ENCODE assay signal across 8 cellular contexts in the genomic region with DNA sequence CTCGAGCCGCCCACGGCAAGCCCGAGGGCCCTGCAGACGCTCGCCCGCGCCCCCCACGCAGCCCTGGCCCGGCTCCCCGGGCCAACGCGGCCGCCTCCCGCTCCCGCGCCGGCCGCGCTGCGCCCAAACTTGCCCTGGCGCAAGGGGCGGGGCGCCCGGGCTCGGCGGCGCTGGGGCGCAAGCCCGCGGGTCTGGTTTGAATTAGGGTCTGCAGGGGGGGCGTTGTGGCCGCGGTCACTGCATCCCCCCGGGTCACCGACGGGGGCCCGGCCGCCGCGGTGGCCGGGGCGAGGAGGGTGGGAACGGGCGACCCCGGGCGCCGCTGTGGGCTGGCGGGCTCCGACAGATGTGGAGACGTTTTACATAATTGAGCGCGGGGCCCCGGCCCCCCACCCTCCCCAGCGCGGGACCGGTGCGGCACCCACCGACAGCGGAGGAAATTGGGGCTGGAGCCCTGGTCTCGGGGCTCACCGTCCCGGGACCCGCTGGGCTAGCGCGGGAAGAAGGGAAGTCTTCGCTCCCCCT. TPM values are rescaled to one million over a fixed set of nuclear protein-coding genes. Genes with fewer than 3 reads are reported as not detected.
DNase-seq lines count a peak whose midpoint lies in the region; ATAC-seq and TF ChIP-seq lines count a peak whose summit lies in the region.

No MANE protein-coding gene starts in this region.

- H3K36me3 ChIP-seq in endocrine pancreas (ENCODE audit: control insufficient read depth, insufficient read depth, low read length) (no peaks in the 10 kb centered on the region), neuron (ENCODE audit: insufficient read depth, low read length) (no peaks in the 10 kb centered on the region)

- no peak for ATAC-seq in WTC11

- no peak for TF ChIP-seq CTCF in WTC11 (IDR thresholded peaks at IDR 0.05)

- no peak overlapping the region for H3K27ac ChIP-seq in substantia nigra (ENCODE audit: low read depth, low read length, poor library complexity, severe bottlenecking)

- no peak overlapping the region for H3K4me3 Mint-ChIP-seq in WTC11

- H3K9ac ChIP-seq in endocrine pancreas (ENCODE audit: control insufficient read depth, insufficient read depth, low read length) = peak overlapping the region; percentile 24

- H3K27ac Mint-ChIP-seq in WTC11 = no peak overlapping the region

- H3K4me1 Mint-ChIP-seq in WTC11 = peaks cover 35% of the 10 kb centered on the region

- in situ Hi-C loops in KBM-7 (cut with MboI; ENCODE audit: low pct_unique_long_range_greater_than_20kb, low sequenced_read_pairs) = no loop called here

- CTCF ChIA-PET in WTC11 (lab: Charles Lee) = interaction anchor here (1.0 to 5.6 kb wide), 17 partner anchors 10 to 268 kb away, joined by 3 to 59 read pairs (median 6); a partner anchor contains a TSS

- H3K27me3 Mint-ChIP-seq in WTC11 (ENCODE audit: low read depth) = peaks cover 17% of the 10 kb centered on the region

- DNase-seq in DMS53 (lab: John Stamatoyannopoulos, UW) (peak; percentile 66), DMS53 treated with DMSO at 0.1 percent for 48 hours (lab: John Stamatoyannopoulos, UW; ENCODE audit: unreplicated experiment) (no peak), KBM-7 (peak; percentile 37), substantia nigra (lab: John Stamatoyannopoulos, UW) (no peak), WTC11 (ENCODE audit: low spot score) (no peak)
- DNase-seq in stimulated activated CD4-positive, alpha-beta T cell treated with anti-CD3 and anti-CD28 coated beads, Interleukin-12 subunit alpha, Interleukin-12 subunit beta, amount 100 ng/mL, for 4 hours = no peak

- no peak overlapping the region for H3K4me3 ChIP-seq in endocrine pancreas (ENCODE audit: control insufficient read depth, insufficient read depth, low read length)
- H3K4me3 ChIP-seq in neuron (ENCODE audit: low read length) = peak overlapping the region; percentile 77

- H2AFZ ChIP-seq in neuron (ENCODE audit: low read depth, low read length) = peak overlapping the region; percentile 95

- H3K4me1 ChIP-seq in endocrine pancreas (ENCODE audit: control insufficient read depth, insufficient read depth, low read length) (no peaks in the 10 kb centered on the region), neuron (ENCODE audit: insufficient read depth, low read length) (peaks cover 28% of the 10 kb centered on the region)

- POLR2A ChIA-PET in WTC11 (lab: Charles Lee) = interaction anchor here (1.0 to 1.8 kb wide), 4 partner anchors 11 to 223 kb away, joined by 3 to 5 read pairs (median 4); a partner anchor contains a TSS

- H3K9me3 Mint-ChIP-seq in WTC11 = no peaks in the 10 kb centered on the region

- H3K27me3 ChIP-seq in endocrine pancreas (ENCODE audit: control insufficient read depth, insufficient read depth, low read length) (peaks cover 2% of the 10 kb centered on the region), neuron (ENCODE audit: insufficient read depth, low read length) (no peaks in the 10 kb centered on the region)

- H3K36me3 Mint-ChIP-seq in WTC11 = no peaks in the 10 kb centered on the region

- no peaks in the 10 kb centered on the region for H3K9me3 ChIP-seq in endocrine pancreas (ENCODE audit: control insufficient read depth, low read length)
- H3K9me3 ChIP-seq in neuron (ENCODE audit: low read length) = no peaks in the 10 kb centered on the region

TF ChIP-seq in WTC11, 78 proteins besides CTCF, POLR2A, EP300 and RAD21:
- TF ChIP-seq ATF1 (CRISPR knock-in tag; IDR thresholded peaks at IDR 0.05) = no peak
- TF ChIP-seq, protein P1, sequence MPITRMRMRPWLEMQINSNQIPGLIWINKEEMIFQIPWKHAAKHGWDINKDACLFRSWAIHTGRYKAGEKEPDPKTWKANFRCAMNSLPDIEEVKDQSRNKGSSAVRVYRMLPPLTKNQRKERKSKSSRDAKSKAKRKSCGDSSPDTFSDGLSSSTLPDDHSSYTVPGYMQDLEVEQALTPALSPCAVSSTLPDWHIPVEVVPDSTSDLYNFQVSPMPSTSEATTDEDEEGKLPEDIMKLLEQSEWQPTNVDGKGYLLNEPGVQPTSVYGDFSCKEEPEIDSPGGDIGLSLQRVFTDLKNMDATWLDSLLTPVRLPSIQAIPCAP (CRISPR knock-in tag; IDR thresholded peaks at IDR 0.05) = no peak
- no peak for TF ChIP-seq ZNF317 (CRISPR knock-in tag; IDR thresholded peaks at IDR 0.05; ENCODE audit: borderline replicate concordance, low read depth)
- no peak for TF ChIP-seq OVOL2 (CRISPR knock-in tag; IDR thresholded peaks at IDR 0.05; ENCODE audit: borderline replicate concordance)
- TF ChIP-seq, protein P2, sequence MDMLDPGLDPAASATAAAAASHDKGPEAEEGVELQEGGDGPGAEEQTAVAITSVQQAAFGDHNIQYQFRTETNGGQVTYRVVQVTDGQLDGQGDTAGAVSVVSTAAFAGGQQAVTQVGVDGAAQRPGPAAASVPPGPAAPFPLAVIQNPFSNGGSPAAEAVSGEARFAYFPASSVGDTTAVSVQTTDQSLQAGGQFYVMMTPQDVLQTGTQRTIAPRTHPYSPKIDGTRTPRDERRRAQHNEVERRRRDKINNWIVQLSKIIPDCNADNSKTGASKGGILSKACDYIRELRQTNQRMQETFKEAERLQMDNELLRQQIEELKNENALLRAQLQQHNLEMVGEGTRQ (CRISPR knock-in tag; IDR thresholded peaks at IDR 0.05) = no peak
- TF ChIP-seq EMX1 (CRISPR knock-in tag; IDR thresholded peaks at IDR 0.05) = no peak
- no peak for TF ChIP-seq RORB (CRISPR knock-in tag; IDR thresholded peaks at IDR 0.05)
- TF ChIP-seq NR1H2 (CRISPR knock-in tag; IDR thresholded peaks at IDR 0.05) = no peak
- no peak for TF ChIP-seq NR3C1 (CRISPR knock-in tag; conservative IDR thresholded peaks at IDR 0.05; ENCODE audit: low read depth)
- no peak for TF ChIP-seq NFYB (CRISPR knock-in tag; conservative IDR thresholded peaks at IDR 0.05; ENCODE audit: low read depth)
- TF ChIP-seq, protein P3, sequence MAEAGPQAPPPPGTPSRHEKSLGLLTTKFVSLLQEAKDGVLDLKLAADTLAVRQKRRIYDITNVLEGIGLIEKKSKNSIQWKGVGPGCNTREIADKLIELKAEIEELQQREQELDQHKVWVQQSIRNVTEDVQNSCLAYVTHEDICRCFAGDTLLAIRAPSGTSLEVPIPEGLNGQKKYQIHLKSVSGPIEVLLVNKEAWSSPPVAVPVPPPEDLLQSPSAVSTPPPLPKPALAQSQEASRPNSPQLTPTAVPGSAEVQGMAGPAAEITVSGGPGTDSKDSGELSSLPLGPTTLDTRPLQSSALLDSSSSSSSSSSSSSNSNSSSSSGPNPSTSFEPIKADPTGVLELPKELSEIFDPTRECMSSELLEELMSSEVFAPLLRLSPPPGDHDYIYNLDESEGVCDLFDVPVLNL (CRISPR knock-in tag; IDR thresholded peaks at IDR 0.05; ENCODE audit: borderline replicate concordance, low read depth) = no peak
- TF ChIP-seq ZNF232 (CRISPR knock-in tag; IDR thresholded peaks at IDR 0.05) = no peak
- no peak for TF ChIP-seq TP53 (CRISPR knock-in tag; IDR thresholded peaks at IDR 0.05)
- TF ChIP-seq, protein P4, sequence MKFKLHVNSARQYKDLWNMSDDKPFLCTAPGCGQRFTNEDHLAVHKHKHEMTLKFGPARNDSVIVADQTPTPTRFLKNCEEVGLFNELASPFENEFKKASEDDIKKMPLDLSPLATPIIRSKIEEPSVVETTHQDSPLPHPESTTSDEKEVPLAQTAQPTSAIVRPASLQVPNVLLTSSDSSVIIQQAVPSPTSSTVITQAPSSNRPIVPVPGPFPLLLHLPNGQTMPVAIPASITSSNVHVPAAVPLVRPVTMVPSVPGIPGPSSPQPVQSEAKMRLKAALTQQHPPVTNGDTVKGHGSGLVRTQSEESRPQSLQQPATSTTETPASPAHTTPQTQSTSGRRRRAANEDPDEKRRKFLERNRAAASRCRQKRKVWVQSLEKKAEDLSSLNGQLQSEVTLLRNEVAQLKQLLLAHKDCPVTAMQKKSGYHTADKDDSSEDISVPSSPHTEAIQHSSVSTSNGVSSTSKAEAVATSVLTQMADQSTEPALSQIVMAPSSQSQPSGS (CRISPR knock-in tag; IDR thresholded peaks at IDR 0.05; ENCODE audit: borderline replicate concordance, low read depth) = no peak
- TF ChIP-seq, protein P5, sequence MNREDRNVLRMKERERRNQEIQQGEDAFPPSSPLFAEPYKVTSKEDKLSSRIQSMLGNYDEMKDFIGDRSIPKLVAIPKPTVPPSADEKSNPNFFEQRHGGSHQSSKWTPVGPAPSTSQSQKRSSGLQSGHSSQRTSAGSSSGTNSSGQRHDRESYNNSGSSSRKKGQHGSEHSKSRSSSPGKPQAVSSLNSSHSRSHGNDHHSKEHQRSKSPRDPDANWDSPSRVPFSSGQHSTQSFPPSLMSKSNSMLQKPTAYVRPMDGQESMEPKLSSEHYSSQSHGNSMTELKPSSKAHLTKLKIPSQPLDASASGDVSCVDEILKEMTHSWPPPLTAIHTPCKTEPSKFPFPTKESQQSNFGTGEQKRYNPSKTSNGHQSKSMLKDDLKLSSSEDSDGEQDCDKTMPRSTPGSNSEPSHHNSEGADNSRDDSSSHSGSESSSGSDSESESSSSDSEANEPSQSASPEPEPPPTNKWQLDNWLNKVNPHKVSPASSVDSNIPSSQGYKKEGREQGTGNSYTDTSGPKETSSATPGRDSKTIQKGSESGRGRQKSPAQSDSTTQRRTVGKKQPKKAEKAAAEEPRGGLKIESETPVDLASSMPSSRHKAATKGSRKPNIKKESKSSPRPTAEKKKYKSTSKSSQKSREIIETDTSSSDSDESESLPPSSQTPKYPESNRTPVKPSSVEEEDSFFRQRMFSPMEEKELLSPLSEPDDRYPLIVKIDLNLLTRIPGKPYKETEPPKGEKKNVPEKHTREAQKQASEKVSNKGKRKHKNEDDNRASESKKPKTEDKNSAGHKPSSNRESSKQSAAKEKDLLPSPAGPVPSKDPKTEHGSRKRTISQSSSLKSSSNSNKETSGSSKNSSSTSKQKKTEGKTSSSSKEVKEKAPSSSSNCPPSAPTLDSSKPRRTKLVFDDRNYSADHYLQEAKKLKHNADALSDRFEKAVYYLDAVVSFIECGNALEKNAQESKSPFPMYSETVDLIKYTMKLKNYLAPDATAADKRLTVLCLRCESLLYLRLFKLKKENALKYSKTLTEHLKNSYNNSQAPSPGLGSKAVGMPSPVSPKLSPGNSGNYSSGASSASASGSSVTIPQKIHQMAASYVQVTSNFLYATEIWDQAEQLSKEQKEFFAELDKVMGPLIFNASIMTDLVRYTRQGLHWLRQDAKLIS (CRISPR knock-in tag; IDR thresholded peaks at IDR 0.05; ENCODE audit: borderline replicate concordance) = no peak
TF ChIP-seq in WTC11: peak in this region for 0.

RNA-seq across cellular contexts. Expression of a gene that starts 0.7 kb away (rescaled TPM):
- 47.3 to 52.6 TPM (median 52.6 TPM) in 3 replicates for total RNA-seq in WTC11 (2021)

Comparison
In these comparisons a context has a peak if more than half of its experiments do, and no peak if none do; other contexts are left out.
1. DNase-seq: peak in DMS53 (single experiment) and KBM-7 (single experiment); none in DMS53 treated with DMSO at 0.1 percent for 48 hours (single experiment), stimulated activated CD4-positive, alpha-beta T cell treated with anti-CD3 and anti-CD28 coated beads, Interleukin-12 subunit alpha, Interleukin-12 subunit beta, amount 100 ng/mL, for 4 hours (single experiment), substantia nigra (0 of 49) and WTC11 (single experiment).